8 cellular contexts compared by ENCODE assay signal in the genomic region with DNA sequence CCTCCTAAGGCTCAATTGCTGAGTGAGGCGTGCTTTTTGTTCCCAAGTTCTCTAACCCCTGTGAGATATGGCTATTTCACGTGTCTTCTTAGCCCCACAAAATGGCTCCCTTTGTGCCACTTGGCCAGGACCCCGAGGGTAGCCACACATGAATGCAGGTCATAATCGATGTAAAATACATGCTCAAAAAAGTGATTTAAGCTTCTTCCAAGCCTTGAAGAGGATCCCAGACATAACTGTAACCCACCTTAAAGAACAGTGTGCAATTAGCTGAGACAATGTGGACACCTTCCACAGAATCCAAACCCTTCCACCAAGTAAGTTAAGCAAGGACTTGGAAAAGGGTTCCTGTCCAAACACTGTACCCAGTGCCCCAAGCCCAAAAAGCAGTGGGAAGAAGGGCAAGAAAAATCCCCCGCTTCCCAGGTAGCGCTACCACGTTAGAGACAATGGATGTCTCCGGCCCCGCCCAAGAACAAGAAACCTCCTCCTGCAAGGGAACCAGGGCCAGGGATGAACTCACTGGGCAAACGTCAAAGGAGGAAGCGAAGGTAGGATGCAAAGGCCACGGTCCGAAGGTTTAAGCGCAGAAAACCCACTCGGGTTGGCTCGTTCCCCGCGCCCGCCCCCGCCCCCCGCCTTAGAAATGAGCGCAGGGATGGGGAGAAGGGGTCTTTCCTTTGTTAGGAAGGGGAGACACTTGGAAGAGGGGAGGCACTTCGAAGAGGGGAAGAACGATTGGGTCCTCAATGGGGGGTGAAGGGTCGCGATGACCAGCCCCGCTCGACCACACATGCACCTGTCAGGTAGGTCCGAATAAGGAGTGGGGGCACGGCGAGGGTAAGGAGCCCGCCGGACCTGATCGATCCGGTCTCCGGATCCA. TPM values are rescaled to one million over a fixed set of nuclear protein-coding genes. Genes with fewer than 3 reads are reported as not detected.
DNase-seq lines count a peak whose midpoint lies in the region; ATAC-seq, FAIRE-seq and TF ChIP-seq lines count a peak whose summit lies in the region.

No MANE protein-coding gene starts in this region.

- peak overlapping the region; percentile 86 for H3K27ac Mint-ChIP-seq in activated CD4-positive, alpha-beta memory T cell treated with anti-CD3 and anti-CD28 coated beads for 36 hours

- H3K9me3 Mint-ChIP-seq in activated CD4-positive, alpha-beta memory T cell treated with anti-CD3 and anti-CD28 coated beads for 36 hours = no peaks in the 10 kb centered on the region

- H3K4me3 Mint-ChIP-seq in activated CD4-positive, alpha-beta memory T cell treated with anti-CD3 and anti-CD28 coated beads for 36 hours = peak overlapping the region; percentile 95

- ATAC-seq in pancreas = peak in 1 of 4 donors; percentile 28
- no peak for ATAC-seq in GM18870 (IDR thresholded peaks at IDR 0.05; ENCODE audit: unreplicated experiment)
- ATAC-seq in HG02870 (IDR thresholded peaks at IDR 0.05; ENCODE audit: unreplicated experiment) = no peak

- peaks cover 17% of the 10 kb centered on the region for H3K36me3 Mint-ChIP-seq in activated CD4-positive, alpha-beta memory T cell treated with anti-CD3 and anti-CD28 coated beads for 36 hours

- WGBS in pancreas, 2 donors = 8 to 12% methylated on average over 32 to 36 of the region's 36 CpGs

- H3K27me3 Mint-ChIP-seq in activated CD4-positive, alpha-beta memory T cell treated with anti-CD3 and anti-CD28 coated beads for 36 hours = no peaks in the 10 kb centered on the region

- H3K4me1 ChIP-seq in pancreas = peaks cover 0 to 13% (median 10%) of the 10 kb centered on the region in 3 donors

- POLR2A ChIA-PET in activated CD4-positive, alpha-beta memory T cell treated with anti-CD3 and anti-CD28 coated beads for 36 hours (lab: Charles Lee) = interaction anchor here (1.0 to 1.5 kb wide), 6 partner anchors 8 to 141 kb away, joined by 3 to 11 read pairs (median 6); partner anchors contain the start of genes ARMC7, MRPL58, NT5C and SLC16A5

- DNase-seq in GM20000 (ENCODE audit: low spot score) (peak; percentile 52), NCI-H2227 (lab: John Stamatoyannopoulos, UW; ENCODE audit: unreplicated experiment) (peak; percentile 60), fibroblast of mammary gland (ENCODE audit: low read depth) (peak; percentile 37), pancreas (peak in 3 of 6 donors; percentile 28 to 44 (median 28))
- DNase-seq in activated CD4-positive, alpha-beta memory T cell treated with anti-CD3 and anti-CD28 coated beads for 36 hours = peak; percentile 55

- TF ChIP-seq CTCF in C4-2B (conservative IDR thresholded peaks at IDR 0.05) (no peak), GM20000 (IDR thresholded peaks at IDR 0.05; ENCODE audit: extremely low read depth, missing control alignments) (no peak), fibroblast of mammary gland (conservative IDR thresholded peaks at IDR 0.05; ENCODE audit: control insufficient read depth, insufficient read depth, low read depth, low read length) (no peak), pancreas (IDR thresholded peaks at IDR 0.05) (no peak)

- CTCF ChIA-PET in activated CD4-positive, alpha-beta memory T cell treated with anti-CD3 and anti-CD28 coated beads for 36 hours (lab: Charles Lee) = interaction anchor here (1.0 to 1.5 kb wide), 2 partner anchors 19 to 49 kb away, joined by 3 to 6 read pairs; no protein-coding TSS in a partner anchor

- no peaks in the 10 kb centered on the region for H3K27me3 ChIP-seq in pancreas

- H3K4me3 ChIP-seq in fibroblast of mammary gland (ENCODE audit: control insufficient read depth, low read depth, low read length) (peak overlapping the region; percentile 91), pancreas (peak overlapping the region; percentile 67 to 94 (median 76))

- H3K4me1 Mint-ChIP-seq in activated CD4-positive, alpha-beta memory T cell treated with anti-CD3 and anti-CD28 coated beads for 36 hours (ENCODE audit: low read depth) = peaks cover 38% of the 10 kb centered on the region

- no peaks in the 10 kb centered on the region for H3K36me3 ChIP-seq in pancreas

- intact Hi-C loops in activated CD4-positive, alpha-beta memory T cell treated with anti-CD3 and anti-CD28 coated beads for 36 hours (cut with micrococcal nuclease) = loop anchor here (5.0 kb wide), 2 partner anchors 86 to 106 kb away; partner anchors contain the start of genes ATP5PD and KCTD2
- intact Hi-C loops in pancreas (cut with DNase I) = no loop called here

- H3K27ac ChIP-seq in C4-2B (peak overlapping the region; percentile 88), pancreas (no peak overlapping the region)

- no peaks in the 10 kb centered on the region for H3K9me3 ChIP-seq in pancreas

- no peak for FAIRE-seq in pancreas (lab: Jason Lieb, UNC)

RNA-seq across cellular contexts. Expression of gene JPT1, which starts 1.1 kb away (rescaled TPM):
- total RNA-seq in activated CD4-positive, alpha-beta memory T cell treated with anti-CD3 and anti-CD28 coated beads for 36 hours = 100 to 1,000 TPM; 263 to 267 TPM
- 10 to 100 TPM in 3 of 6 donors, 1 to 10 TPM in 3; 7.5 to 32.9 (median 11.9) TPM for total RNA-seq in pancreas
- polyA plus RNA-seq in pancreas = 10 to 100 TPM; 21.8 to 33.1 TPM

RNA-seq across cellular contexts. Expression of gene NT5C, which starts 21.7 kb away (rescaled TPM):
- total RNA-seq in activated CD4-positive, alpha-beta memory T cell treated with anti-CD3 and anti-CD28 coated beads for 36 hours = 10 to 100 TPM; 65.2 to 70.8 TPM
- total RNA-seq in pancreas = 10 to 100 TPM; 14.4 to 32.3 (median 18.7) TPM
- polyA plus RNA-seq in pancreas = 10 to 100 TPM; 62.5 to 76.3 TPM

RNA-seq across cellular contexts. Expression of gene SUMO2, which starts 29.5 kb away (rescaled TPM):
- 100 to 1,000 TPM; 610 to 612 TPM for total RNA-seq in activated CD4-positive, alpha-beta memory T cell treated with anti-CD3 and anti-CD28 coated beads for 36 hours
- total RNA-seq in pancreas = 100 to 1,000 TPM; 102 to 178 (median 141) TPM
- 10 to 100 TPM; 38.1 to 62.6 TPM for polyA plus RNA-seq in pancreas

RNA-seq across cellular contexts. Expression of gene ARMC7, which starts 43.4 kb away (rescaled TPM):
- 1 to 10 TPM; 6.5 to 8.2 TPM for total RNA-seq in activated CD4-positive, alpha-beta memory T cell treated with anti-CD3 and anti-CD28 coated beads for 36 hours
- total RNA-seq in pancreas = 1 to 10 TPM; 2.3 to 7.4 (median 3.4) TPM
- polyA plus RNA-seq in pancreas = 1 to 10 TPM; 5.7 to 6.3 TPM

RNA-seq across cellular contexts. Expression of gene NUP85, which starts 52.3 kb away (rescaled TPM):
- 100 to 1,000 TPM; 125 to 132 TPM for total RNA-seq in activated CD4-positive, alpha-beta memory T cell treated with anti-CD3 and anti-CD28 coated beads for 36 hours
- 10 to 100 TPM; 21.0 to 33.1 (median 23.0) TPM for total RNA-seq in pancreas
- polyA plus RNA-seq in pancreas = 100 to 1,000 TPM in 1 of 2 donors, 10 to 100 TPM in 1; 45.7 to 105 TPM

Comparison
In these comparisons a context has a peak if more than half of its experiments do, and no peak if none do; other contexts are left out.
1. RNA of gene JPT1, which starts 1.1 kb away (total RNA-seq): 263 to 267 TPM in activated CD4-positive, alpha-beta memory T cell treated with anti-CD3 and anti-CD28 coated beads for 36 hours; 7.5 to 32.9 TPM in pancreas; every median in the first group is over 4 times any median in the second.